ENCODE assay signal across 15 cellular contexts in the genomic region with DNA sequence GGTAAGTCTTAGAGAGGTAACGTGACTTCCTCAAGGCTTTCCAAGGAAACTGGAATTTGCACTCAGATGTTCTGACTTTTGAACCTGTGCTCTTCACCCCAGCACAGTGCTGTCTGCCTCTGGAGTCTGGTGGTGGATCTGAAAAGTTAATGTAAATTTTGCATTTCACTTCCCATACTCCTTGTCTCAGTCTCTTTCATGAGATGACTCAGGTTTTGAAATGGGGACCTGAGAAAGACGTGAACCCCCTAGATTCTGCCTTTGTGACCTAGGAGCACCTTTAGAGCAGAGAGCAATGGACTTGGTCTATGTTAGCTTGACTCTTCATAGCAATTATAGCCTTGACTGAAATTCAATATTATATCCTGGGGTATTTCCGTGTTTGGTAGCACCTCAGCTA.
DNase-seq lines count a peak whose midpoint lies in the region; ATAC-seq and TF ChIP-seq lines count a peak whose summit lies in the region.
"Had no signal": no experiment of that assay in that cellular context is flagged by ENCODE, and none has a peak within 500 bp of the region (broad histone marks: within the 10 kb centered on the region; RNA-seq: fewer than 3 reads in every experiment).

No MANE protein-coding gene starts in this region.

- intact Hi-C loops in sigmoid colon (cut with DNase I): no loop called here

- no peak for TF ChIP-seq EP300 in sigmoid colon (IDR thresholded peaks at IDR 0.05)

- no peak overlapping the region for H3K4me3 ChIP-seq in sigmoid colon
- H3K4me3 ChIP-seq: HAP-1, skin epidermis had no signal

- TF ChIP-seq CTCF in sigmoid colon (IDR thresholded peaks at IDR 0.05): no peak

- peaks cover 0 to 5% (median 0%) of the 10 kb centered on the region in 3 donors for H3K27me3 ChIP-seq in sigmoid colon
- H3K27me3 ChIP-seq: BE2C had no signal

- no peak for TF ChIP-seq POLR2A in sigmoid colon (IDR thresholded peaks at IDR 0.05)

- H3K9me3 ChIP-seq in sigmoid colon: no peaks in the 10 kb centered on the region
- H3K9me3 ChIP-seq: BE2C, HAP-1 had no signal

- H3K27ac ChIP-seq in sigmoid colon: no peak overlapping the region
- H3K27ac ChIP-seq: skin epidermis had no signal

- no peaks in the 10 kb centered on the region for H3K36me3 ChIP-seq in sigmoid colon
- H3K36me3 ChIP-seq: BE2C, HAP-1 had no signal

- peak; percentile 77 for ATAC-seq in GM18508 (IDR thresholded peaks at IDR 0.05; ENCODE audit: insufficient read depth, unreplicated experiment)
- ATAC-seq in GM21367 (IDR thresholded peaks at IDR 0.05; ENCODE audit: unreplicated experiment): peak; percentile 94
- peak; percentile 81 for ATAC-seq in HG02938 (IDR thresholded peaks at IDR 0.05; ENCODE audit: unreplicated experiment)
- peak; percentile 84 for ATAC-seq in HG03521 (IDR thresholded peaks at IDR 0.05; ENCODE audit: unreplicated experiment)

- WGBS in sigmoid colon, 2 donors: 51 to 70% methylated on average over 3 of the region's 3 CpGs

- DNase-seq in NCI-H526 treated with DMSO at 0.1 percent for 48 hours (lab: John Stamatoyannopoulos, UW): no peak
- no peak for DNase-seq in DMS153 (lab: John Stamatoyannopoulos, UW)
- no peak for DNase-seq in sigmoid colon
- DNase-seq in NCI-H774 (lab: John Stamatoyannopoulos, UW): no peak
- DNase-seq: activated CD4-positive, alpha-beta memory T cell treated with anti-CD3 and anti-CD28 coated beads, Interleukin-2, amount 10 ng/mL, durations not matched to agents 7 days and 5 days; activated naive CD4-positive, alpha-beta T cell treated with Interleukin-2 at 50 U/mL for 16 hours; BE2C; caudate nucleus; hippocampal formation had no signal

- H3K4me1 ChIP-seq in sigmoid colon: no peaks in the 10 kb centered on the region
- H3K4me1 ChIP-seq: BE2C, HAP-1 had no signal
